In the genomic region with DNA sequence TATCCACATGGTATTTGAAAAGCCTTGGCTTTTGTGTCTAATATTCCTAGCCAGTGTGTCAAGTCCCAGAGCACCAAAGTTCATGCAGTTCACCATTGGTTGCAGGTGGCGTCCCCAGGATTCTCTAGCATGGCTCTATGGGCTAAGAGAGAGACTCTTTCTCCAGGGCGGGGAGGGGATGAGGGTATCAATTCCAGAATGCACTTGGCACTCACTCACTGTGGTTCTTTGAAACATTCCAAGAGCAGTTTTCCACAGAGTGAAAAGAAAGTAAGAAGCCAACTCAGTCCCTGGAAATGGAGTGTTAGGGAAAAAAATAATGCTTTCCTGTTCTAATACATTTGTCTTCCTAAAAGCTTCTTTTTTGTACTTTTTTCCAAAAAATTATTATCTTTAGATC, we compare ENCODE assay signal across 33 cellular contexts.
"Had no signal": no experiment of that assay in that cellular context is flagged by ENCODE, and none has a peak within 500 bp of the region (broad histone marks: within the 10 kb centered on the region; RNA-seq: fewer than 3 reads in every experiment).

No MANE protein-coding gene starts in this region.

- H3K4me3 Mint-ChIP-seq: activated CD8-positive, alpha-beta T cell treated with anti-CD3 and anti-CD28 coated beads for 36 hours; activated naive CD8-positive, alpha-beta T cell treated with anti-CD3 and anti-CD28 coated beads for 36 hours; activated T-cell treated with anti-CD3 and anti-CD28 coated beads, Interleukin-2, amount 50 U/mL, for 72 hours; activated T-helper 17 cell treated with anti-CD3 and anti-CD28 coated beads, Interleukin-2, amount 50 U/mL, for 72 hours; central memory CD8-positive, alpha-beta T cell had no signal

- H3K4me1 Mint-ChIP-seq: activated naive CD8-positive, alpha-beta T cell treated with anti-CD3 and anti-CD28 coated beads for 36 hours; activated T-helper 17 cell treated with anti-CD3 and anti-CD28 coated beads, Interleukin-2, amount 50 U/mL, for 72 hours; central memory CD8-positive, alpha-beta T cell had no signal

- H3K9me3 Mint-ChIP-seq: activated CD8-positive, alpha-beta T cell treated with anti-CD3 and anti-CD28 coated beads for 36 hours; activated naive CD8-positive, alpha-beta T cell treated with anti-CD3 and anti-CD28 coated beads for 36 hours; activated T-cell treated with anti-CD3 and anti-CD28 coated beads, Interleukin-2, amount 50 U/mL, for 72 hours; activated T-helper 17 cell treated with anti-CD3 and anti-CD28 coated beads, Interleukin-2, amount 50 U/mL, for 72 hours; central memory CD8-positive, alpha-beta T cell had no signal

- ATAC-seq: activated CD8-positive, alpha-beta T cell treated with anti-CD3 and anti-CD28 coated beads for 36 hours; activated T-cell treated with anti-CD3 and anti-CD28 coated beads, Interleukin-2, amount 50 U/mL, for 72 hours; activated T-helper 17 cell treated with anti-CD3 and anti-CD28 coated beads, Interleukin-2, amount 50 U/mL, for 72 hours; K562; Panc1 had no signal

- H3K36me3 Mint-ChIP-seq: activated naive CD8-positive, alpha-beta T cell treated with anti-CD3 and anti-CD28 coated beads for 36 hours had no signal

- DNase-seq: activated CD4-positive, alpha-beta T cell treated with anti-CD3 and anti-CD28 coated beads for 1 hour; activated CD4-positive, alpha-beta T cell treated with anti-CD3 and anti-CD28 coated beads for 48 hours; activated CD4-positive, CD25-positive, alpha-beta regulatory T cell; activated CD8-positive, alpha-beta T cell treated with anti-CD3 and anti-CD28 coated beads for 36 hours; activated effector memory CD4-positive, alpha-beta T cell treated with anti-CD3 and anti-CD28 coated beads, Interleukin-2, amount 50 U/mL, for 16 hours; activated naive CD4-positive, alpha-beta T cell; activated naive CD4-positive, alpha-beta T cell treated with anti-CD3 and anti-CD28 coated beads, Interleukin-2, amount 50 U/mL, for 16 hours; activated naive CD8-positive, alpha-beta T cell treated with anti-CD3 and anti-CD28 coated beads for 36 hours; activated T-cell treated with anti-CD3 and anti-CD28 coated beads, Interleukin-2, amount 50 U/mL, for 1 hour; activated T-cell treated with anti-CD3 and anti-CD28 coated beads, Interleukin-2, amount 50 U/mL, for 72 hours; amniotic stem cell; aorta; brain microvascular endothelial cell; NCI-H1105; NCI-H1417 treated with DMSO at 0.1 percent for 48 hours; NCI-H187 treated with DMSO at 0.1 percent for 48 hours; NCI-H2081; NCI-H2171 treated with DMSO at 0.1 percent for 48 hours; NCI-H2227 treated with DMSO at 0.1 percent for 48 hours; NCI-H446; NCI-H510A treated with DMSO at 0.1 percent for 48 hours; NCI-H526 treated with DMSO at 0.1 percent for 48 hours; NCI-H774; SIG-M5; SW 1271; T-helper 1 cell; T-helper 2 cell; T-helper 9 cell; WERI-Rb-1 had no signal

- H3K27ac Mint-ChIP-seq: activated CD8-positive, alpha-beta T cell treated with anti-CD3 and anti-CD28 coated beads for 36 hours; activated naive CD8-positive, alpha-beta T cell treated with anti-CD3 and anti-CD28 coated beads for 36 hours; activated T-cell treated with anti-CD3 and anti-CD28 coated beads, Interleukin-2, amount 50 U/mL, for 72 hours; activated T-helper 17 cell treated with anti-CD3 and anti-CD28 coated beads, Interleukin-2, amount 50 U/mL, for 72 hours had no signal
